ENCODE assay signal across 8 cellular contexts in genomic region chr14:24430143-24430681, GRCh38. TPM values are rescaled to one million over a fixed set of nuclear protein-coding genes. Genes with fewer than 3 reads are reported as not detected.
DNase-seq lines count a peak whose midpoint lies in the region; ATAC-seq and TF ChIP-seq lines count a peak whose summit lies in the region.

No MANE protein-coding gene starts in this region.

- no peak for TF ChIP-seq EP300 in SK-N-SH (IDR thresholded peaks at IDR 0.05; ENCODE audit: borderline replicate concordance in 1 of 2, low read depth in 1 of 2, low read length in 1 of 2)

- no CpG with 5 or more reads among the region's 28 CpGs for WGBS in SK-N-SH (ENCODE audit: low lambda C conversion rate)

- peaks cover 26 to 35% of the 10 kb centered on the region in 2 experiments; a peak in 3 of 4 replicates for H3K4me1 ChIP-seq in SK-N-SH (ENCODE audit: control insufficient read depth in 1 of 2, insufficient read depth in 2 of 2, low read depth in 1 of 2, low read length in 1 of 2)
- peaks cover 6% of the 10 kb centered on the region for H3K4me1 ChIP-seq in iPS-18a (ENCODE audit: control insufficient read depth, low read depth, low read length)
- H3K4me1 ChIP-seq in skeletal muscle satellite cell (ENCODE audit: control insufficient read depth, insufficient read depth, low read length), result peaks cover 45% of the 10 kb centered on the region

- TF ChIP-seq CTCF in SK-N-SH (IDR thresholded peaks at IDR 0.05) (no peak), brain (conservative IDR thresholded peaks at IDR 0.05) (no peak)

- H3K9me3 Mint-ChIP-seq in brain, result no peaks in the 10 kb centered on the region

- no peaks in the 10 kb centered on the region for H3K9me3 ChIP-seq in SK-N-SH
- H3K9me3 ChIP-seq in iPS-18a (ENCODE audit: control insufficient read depth, low read depth, low read length), result no peaks in the 10 kb centered on the region
- no peaks in the 10 kb centered on the region for H3K9me3 ChIP-seq in skeletal muscle satellite cell (replicated peaks; ENCODE audit: low read length)

- DNase-seq in DMS53 (lab: John Stamatoyannopoulos, UW) (peak; percentile 77), SK-N-SH (peak; percentile 93), COR-L47 (lab: John Stamatoyannopoulos, UW) (no peak)

- H3K4me3 ChIP-seq in SK-N-SH (ENCODE audit: low read depth in 2 of 2, low read length in 1 of 2) (peak overlapping the region; percentile 71 to 87), iPS-18a (ENCODE audit: low read length) (peak overlapping the region; percentile 69), skeletal muscle satellite cell (ENCODE audit: low read length) (peak overlapping the region; percentile 93)

- H3K27me3 Mint-ChIP-seq in brain, result peaks cover 19% of the 10 kb centered on the region

- H3K36me3 ChIP-seq in SK-N-SH (replicated peaks in 1 of 2; ENCODE audit: control insufficient read depth in 1 of 2, insufficient read depth in 2 of 2, low read length in 1 of 2), result peaks cover 21 to 22% of the 10 kb centered on the region in 2 experiments
- H3K36me3 ChIP-seq in iPS-18a (ENCODE audit: control insufficient read depth, low read depth, low read length), result peaks cover 10% of the 10 kb centered on the region
- peaks cover 24% of the 10 kb centered on the region for H3K36me3 ChIP-seq in skeletal muscle satellite cell (ENCODE audit: insufficient read depth, low read length)

- H3K4me2 ChIP-seq in SK-N-SH (peak overlapping the region; percentile 98), skeletal muscle satellite cell (ENCODE audit: low read length) (peak overlapping the region; percentile 91)

- no peak overlapping the region for H2AFZ ChIP-seq in SK-N-SH (ENCODE audit: low read depth)

- H3F3A ChIP-seq in SK-N-SH (replicated peaks; ENCODE audit: insufficient read depth), result peaks cover 17% of the 10 kb centered on the region

- POLR2A ChIA-PET in SK-N-SH (lab: Yijun Ruan, JAX), result interaction anchor here (0.5 to 3.9 kb wide), 10 partner anchors 11 to 1548 kb away, joined by 3 to 37 read pairs (median 6); partner anchors contain the start of genes NFATC4, NYNRIN and TINF2

- H3K79me2 ChIP-seq in SK-N-SH (ENCODE audit: insufficient read depth), result peaks cover 31% of the 10 kb centered on the region

- TF ChIP-seq RAD21 in SK-N-SH (IDR thresholded peaks at IDR 0.05; ENCODE audit: low read length), result no peak

- H3K9ac ChIP-seq in SK-N-SH, result peak overlapping the region; percentile 95
- H3K9ac ChIP-seq in iPS-18a (ENCODE audit: low read length), result peak overlapping the region; percentile 24
- peak overlapping the region; percentile 99 for H3K9ac ChIP-seq in skeletal muscle satellite cell (ENCODE audit: low read depth, low read length)

- ATAC-seq in GM19455 (IDR thresholded peaks at IDR 0.05; ENCODE audit: unreplicated experiment) (peak; percentile 68), HG03520 (IDR thresholded peaks at IDR 0.05; ENCODE audit: unreplicated experiment) (peak; percentile 45)

- H3K36me3 Mint-ChIP-seq in brain, result no peaks in the 10 kb centered on the region

- H3K9me2 ChIP-seq in SK-N-SH, result no peaks in the 10 kb centered on the region

- H3K4me1 Mint-ChIP-seq in brain, result peaks cover 24% of the 10 kb centered on the region

- H3K27me3 ChIP-seq in SK-N-SH (ENCODE audit: insufficient read depth) (no peaks in the 10 kb centered on the region), iPS-18a (ENCODE audit: control insufficient read depth, insufficient read depth, low read length) (peaks cover 9% of the 10 kb centered on the region), skeletal muscle satellite cell (ENCODE audit: control insufficient read depth, insufficient read depth, low read length) (no peaks in the 10 kb centered on the region)

- H4K20me1 ChIP-seq in SK-N-SH (ENCODE audit: insufficient read depth), result peaks cover 12% of the 10 kb centered on the region

- H3K27ac Mint-ChIP-seq in brain, result peak overlapping the region; percentile 76 to 92 (median 82)

- CTCF ChIA-PET in SK-N-SH (lab: Yijun Ruan, JAX), result interaction anchor here (0.7 to 16.4 kb wide), 23 partner anchors 10 to 192 kb away, joined by 3 to 445 read pairs (median 23); partner anchors contain the start of genes ADCY4, CIDEB, NFATC4 and NYNRIN

- H3K27ac ChIP-seq in SK-N-SH (ENCODE audit: low read depth in 2 of 2, low read length in 1 of 2) (peak overlapping the region; percentile 79 to 83), iPS-18a (ENCODE audit: low read length) (no peak overlapping the region)

- H3K4me3 Mint-ChIP-seq in brain, result peak overlapping the region; percentile 81 to 90 (median 83)

TF ChIP-seq in SK-N-SH, 30 proteins besides CTCF, POLR2A, EP300 and RAD21 (continues in another document):
- TF ChIP-seq TAF1 (IDR thresholded peaks at IDR 0.05; ENCODE audit: borderline replicate concordance, low read depth, low read length), result 0 out of 2 replicates have a peak, but pooled peaks have one; percentile 27
- TF ChIP-seq FOXJ3 (CRISPR knock-in tag; IDR thresholded peaks at IDR 0.05), result no peak
- no peak for TF ChIP-seq NFIC (IDR thresholded peaks at IDR 0.05; ENCODE audit: borderline replicate concordance)
- TF ChIP-seq GATA2 (CRISPR knock-in tag; IDR thresholded peaks at IDR 0.05), result no peak
- TF ChIP-seq GABPA (IDR thresholded peaks at IDR 0.05; ENCODE audit: low read depth), result peak; percentile 6; the same call in 1 of the 2 replicates
- no peak for TF ChIP-seq TEAD4 (IDR thresholded peaks at IDR 0.05; ENCODE audit: borderline replicate concordance, insufficient read depth)
- no peak for TF ChIP-seq POLR2AphosphoS5 (IDR thresholded peaks at IDR 0.05; ENCODE audit: low read depth, low read length)
- 0 out of 2 replicates have a peak, but pooled peaks have one; percentile 5 for TF ChIP-seq YY1 (IDR thresholded peaks at IDR 0.05; ENCODE audit: low read depth)
- no peak for TF ChIP-seq RCOR1 (IDR thresholded peaks at IDR 0.05; ENCODE audit: low read length)
- no peak for TF ChIP-seq RFX5 (IDR thresholded peaks at IDR 0.05; ENCODE audit: low read length)
- no peak for TF ChIP-seq TCF12 (IDR thresholded peaks at IDR 0.05)
- no peak for TF ChIP-seq SMC3 (IDR thresholded peaks at IDR 0.05; ENCODE audit: low read depth, low read length)
- TF ChIP-seq FOSL2 (IDR thresholded peaks at IDR 0.05; ENCODE audit: borderline replicate concordance, low read depth), result no peak
- no peak for TF ChIP-seq ELF1 (IDR thresholded peaks at IDR 0.05)
- no peak for TF ChIP-seq ZBTB33 (IDR thresholded peaks at IDR 0.05; ENCODE audit: borderline replicate concordance, low read depth)
- TF ChIP-seq, protein P1, sequence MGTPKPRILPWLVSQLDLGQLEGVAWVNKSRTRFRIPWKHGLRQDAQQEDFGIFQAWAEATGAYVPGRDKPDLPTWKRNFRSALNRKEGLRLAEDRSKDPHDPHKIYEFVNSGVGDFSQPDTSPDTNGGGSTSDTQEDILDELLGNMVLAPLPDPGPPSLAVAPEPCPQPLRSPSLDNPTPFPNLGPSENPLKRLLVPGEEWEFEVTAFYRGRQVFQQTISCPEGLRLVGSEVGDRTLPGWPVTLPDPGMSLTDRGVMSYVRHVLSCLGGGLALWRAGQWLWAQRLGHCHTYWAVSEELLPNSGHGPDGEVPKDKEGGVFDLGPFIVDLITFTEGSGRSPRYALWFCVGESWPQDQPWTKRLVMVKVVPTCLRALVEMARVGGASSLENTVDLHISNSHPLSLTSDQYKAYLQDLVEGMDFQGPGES (IDR thresholded peaks at IDR 0.05; ENCODE audit: low read depth, low read length), result no peak
- no peak for TF ChIP-seq MEF2A (IDR thresholded peaks at IDR 0.05; ENCODE audit: borderline replicate concordance, low read depth)
- peak; percentile 6 for TF ChIP-seq CHD2 (IDR thresholded peaks at IDR 0.05; ENCODE audit: low read length, partially characterized antibody)

RNA-seq across cellular contexts. Expression of gene KHNYN, which starts 0.5 kb away (rescaled TPM):
- polyA plus RNA-seq in SK-N-SH (2012; rRNA removed) (18.3 and 21.8 TPM in 2 replicates), brain (ENCODE audit: insufficient read depth, low read depth, low replicate concordance) (22.3 TPM)
- 9.9 and 13.6 TPM in 2 replicates for polyA plus RNA-seq in SK-N-SH (2012; cell fraction: cytosol; rRNA removed)
- 43.9 and 56.3 TPM in 2 replicates for polyA plus RNA-seq in SK-N-SH (2012; cell fraction: nucleus; rRNA removed)
- total RNA-seq in skeletal muscle satellite cell (2012; rRNA removed), result 28.6 and 28.9 TPM in 2 replicates

RNA-seq across cellular contexts. Expression of gene CBLN3, which starts 0.7 kb away (rescaled TPM):
- 1.8 TPM in 2 replicates for polyA plus RNA-seq in SK-N-SH (2012; rRNA removed)
- polyA plus RNA-seq in SK-N-SH (2012; cell fraction: cytosol; rRNA removed), result 0.92 and 0.93 TPM in 2 replicates
- polyA plus RNA-seq in SK-N-SH (2012; cell fraction: nucleus; rRNA removed), result 12.6 and 14.2 TPM in 2 replicates
- 3.3 TPM for polyA plus RNA-seq in brain (ENCODE audit: insufficient read depth, low read depth, low replicate concordance)
- 1.5 and 3.3 TPM in 2 replicates for total RNA-seq in skeletal muscle satellite cell (2012; rRNA removed)

RNA-seq across cellular contexts. Expression of gene SDR39U1, which starts 12.4 kb away (rescaled TPM):
- 81.8 and 88.4 TPM in 2 replicates for polyA plus RNA-seq in SK-N-SH (2012; rRNA removed)
- 41.3 and 52.9 TPM in 2 replicates for polyA plus RNA-seq in SK-N-SH (2012; cell fraction: cytosol; rRNA removed)
- polyA plus RNA-seq in SK-N-SH (2012; cell fraction: nucleus; rRNA removed), result 292 and 320 TPM in 2 replicates
- polyA plus RNA-seq in brain (ENCODE audit: insufficient read depth, low read depth, low replicate concordance), result 125 TPM
- total RNA-seq in skeletal muscle satellite cell (2012; rRNA removed), result 8.4 and 15.9 TPM in 2 replicates

RNA-seq across cellular contexts. Expression of gene NYNRIN, which starts 31.4 kb away (rescaled TPM):
- polyA plus RNA-seq in SK-N-SH (2012; rRNA removed), result 4.7 and 4.8 TPM in 2 replicates
- 1.7 and 2.7 TPM in 2 replicates for polyA plus RNA-seq in SK-N-SH (2012; cell fraction: cytosol; rRNA removed)
- 6.6 and 8.6 TPM in 2 replicates for polyA plus RNA-seq in SK-N-SH (2012; cell fraction: nucleus; rRNA removed)
- 6.4 TPM for polyA plus RNA-seq in brain (ENCODE audit: insufficient read depth, low read depth, low replicate concordance)
- total RNA-seq in skeletal muscle satellite cell (2012; rRNA removed), result 1.3 and 1.8 TPM in 2 replicates

Comparison
In these comparisons a context has a peak if more than half of its experiments do, and no peak if none do; other contexts are left out.
1. H3K9ac ChIP-seq: peak in every context shown above with its lines; median percentile 99 in skeletal muscle satellite cell; 95 in SK-N-SH; 24 in iPS-18a.